ENCODE assay signal across 10 cellular contexts in genomic region chr1:24920155-24920925, GRCh38. TPM values are rescaled to one million over a fixed set of nuclear protein-coding genes. Genes with fewer than 3 reads are reported as not detected.
DNase-seq lines count a peak whose midpoint lies in the region; ATAC-seq and TF ChIP-seq lines count a peak whose summit lies in the region.
"Had no signal": no experiment of that assay in that cellular context is flagged by ENCODE, and none has a peak within 500 bp of the region (broad histone marks: within the 10 kb centered on the region; RNA-seq: fewer than 3 reads in every experiment).

No MANE protein-coding gene starts in this region.

- H3K4me1 ChIP-seq in foreskin keratinocyte (no peaks in the 10 kb centered on the region), Peyer's patch (peaks cover 0 to 35% (median 15%) of the 10 kb centered on the region in 4 donors)
- H3K4me1 ChIP-seq: BE2C had no signal

- TF ChIP-seq CTCF in foreskin keratinocyte (conservative IDR thresholded peaks at IDR 0.05): no peak
- TF ChIP-seq CTCF in Peyer's patch (IDR thresholded peaks at IDR 0.05): no peak

- no peak overlapping the region for H3K4me3 ChIP-seq in Peyer's patch

- no peaks in the 10 kb centered on the region for H3K36me3 ChIP-seq in Peyer's patch
- H3K36me3 ChIP-seq: BE2C had no signal

- H3K27ac ChIP-seq in foreskin keratinocyte (no peak overlapping the region), Peyer's patch (peak overlapping the region in 1 of 4 donors; percentile 17)

- H3K27me3 ChIP-seq in foreskin keratinocyte: peaks cover 51% of the 10 kb centered on the region
- no peaks in the 10 kb centered on the region for H3K27me3 ChIP-seq in Peyer's patch

- no peak for ATAC-seq in foreskin keratinocyte

- no peaks in the 10 kb centered on the region for H3K9me3 ChIP-seq in Peyer's patch
- H3K9me3 ChIP-seq: BE2C had no signal

- peak; percentile 86 for DNase-seq in activated naive CD4-positive, alpha-beta T cell treated with Interleukin-2 at 50 U/mL for 16 hours
- DNase-seq in activated naive CD4-positive, alpha-beta T cell treated with anti-CD3 and anti-CD28 coated beads, Interleukin-2, amount 50 U/mL, for 16 hours: no peak
- DNase-seq in activated CD4-positive, alpha-beta T cell treated with anti-CD3 and anti-CD28 coated beads, Interleukin-2, amount 50 U/mL, for 1 hour: peak; percentile 42
- DNase-seq in hepatic stellate cell (ENCODE audit: low spot score) (peak; percentile 82), stromal cell of bone marrow (ENCODE audit: low read depth) (peak; percentile 37), foreskin keratinocyte (no peak), Peyer's patch (no peak), HUDEP-2 (lab: John Stamatoyannopoulos, UW; ENCODE audit: unreplicated experiment in 76 of 76) (no peak)
- DNase-seq: BE2C had no signal

- TF ChIP-seq POLR2A in Peyer's patch (IDR thresholded peaks at IDR 0.05): no peak

RNA-seq across cellular contexts. Expression of gene RUNX3, which starts 9.7 kb away (rescaled TPM):
- 0.10 TPM in 1 of 2 replicates, not detected in the other for total RNA-seq in foreskin keratinocyte
- polyA plus RNA-seq in foreskin keratinocyte: 0.11 TPM in 1 of 2 replicates, not detected in the other
- 1 to 10 TPM; 2.1 to 9.9 (median 6.0) TPM for total RNA-seq in Peyer's patch
- total RNA-seq: NCI-H460 had no signal

Comparison
In these comparisons a context has a peak if more than half of its experiments do, and no peak if none do; other contexts are left out.
1. DNase-seq: peak in activated naive CD4-positive, alpha-beta T cell treated with Interleukin-2 at 50 U/mL for 16 hours (single experiment), activated CD4-positive, alpha-beta T cell treated with anti-CD3 and anti-CD28 coated beads, Interleukin-2, amount 50 U/mL, for 1 hour (single experiment), hepatic stellate cell (single experiment) and stromal cell of bone marrow (single experiment); none in activated naive CD4-positive, alpha-beta T cell treated with anti-CD3 and anti-CD28 coated beads, Interleukin-2, amount 50 U/mL, for 16 hours (single experiment), foreskin keratinocyte (0 of 2), Peyer's patch (0 of 3) and HUDEP-2 (0 of 76).